Comparison of ENCODE assay signal across 10 cellular contexts in the genomic region with DNA sequence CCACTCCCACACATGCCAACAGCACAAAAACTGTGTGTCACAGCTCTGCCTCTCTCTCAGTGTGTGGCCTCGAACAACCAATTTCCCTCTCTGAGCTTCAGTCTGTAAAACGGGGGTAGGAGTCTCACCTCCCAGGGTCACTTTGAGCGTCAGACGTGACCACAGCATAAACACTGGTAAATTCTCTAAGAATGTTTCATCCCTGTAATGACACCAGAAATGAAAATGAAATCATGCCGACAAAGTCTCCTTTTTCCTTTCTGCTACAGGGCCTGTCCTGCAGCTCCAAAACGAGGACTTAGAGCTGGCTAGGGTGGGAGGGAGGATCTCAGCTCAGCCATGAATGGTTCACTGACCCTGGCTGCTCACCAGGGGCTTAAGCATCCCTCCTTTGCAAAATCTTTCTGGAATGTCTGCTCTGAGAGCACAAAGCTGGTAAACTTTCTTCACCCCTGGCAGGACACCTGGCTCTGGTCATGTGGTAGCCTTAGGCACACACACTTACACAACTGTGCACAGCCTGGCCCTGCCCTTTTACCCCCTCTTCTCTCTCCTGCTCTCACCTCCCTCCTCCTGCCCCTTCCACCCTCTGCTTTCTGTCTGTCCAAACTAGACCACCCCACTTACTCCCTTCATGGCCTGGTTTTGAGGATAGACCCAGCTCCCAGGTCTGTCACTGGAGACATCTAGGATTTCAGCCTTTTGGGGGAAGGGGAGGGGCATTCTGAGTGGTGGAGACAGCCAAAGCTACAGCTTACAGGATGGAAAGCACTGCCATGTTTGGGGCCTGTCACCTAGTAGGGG. TPM values are rescaled to one million over a fixed set of nuclear protein-coding genes. Genes with fewer than 3 reads are reported as not detected.
A peak's percentile ranks its signal among the peaks of the same experiment; 100 is the strongest.
DNase-seq lines count a peak whose midpoint lies in the region; ATAC-seq, FAIRE-seq and TF ChIP-seq lines count a peak whose summit lies in the region.
"Had no signal": no experiment of that assay in that cellular context is flagged by ENCODE, and none has a peak within 500 bp of the region (broad histone marks: within the 10 kb centered on the region; RNA-seq: fewer than 3 reads in every experiment).

No MANE protein-coding gene starts in this region.

- BruUV-seq in GM12878 (replicated peaks; lab: Mats Ljungman, UMichigan) = no TSS peak

- SMC1A ChIA-PET in GM12878 (lab: Charles Lee; ENCODE audit: uncharacterized antibody, unreplicated experiment) = no interaction called here

- H3K27me3 ChIP-seq in GM12878 (replicated peaks in 1 of 2; ENCODE audit: control insufficient read depth in 2 of 2, insufficient read depth in 2 of 2, low read length in 1 of 2) (no peaks in the 10 kb centered on the region; a peak in 2 of 4 replicates), left lung (no peaks in the 10 kb centered on the region), upper lobe of left lung (no peaks in the 10 kb centered on the region)
- H3K27me3 ChIP-seq: neutrophil had no signal

- TF ChIP-seq EP300 in GM12878 (IDR thresholded peaks at IDR 0.05; ENCODE audit: borderline replicate concordance in 1 of 2, control insufficient read depth in 1 of 2, low read depth in 2 of 2, low read length in 2 of 2) (no peak), upper lobe of left lung (IDR thresholded peaks at IDR 0.05) (no peak)

- peak; percentile 10 for DNase-seq in NCI-H82 (lab: John Stamatoyannopoulos, UW)
- DNase-seq in NCI-H82 treated with DMSO at 0.1 percent for 48 hours (lab: John Stamatoyannopoulos, UW; ENCODE audit: unreplicated experiment) = no peak
- no peak for DNase-seq in GM12878 (ENCODE audit: low read depth, low spot score)
- no peak for DNase-seq in left lung
- DNase-seq in upper lobe of left lung = peak in 1 of 2 donors; percentile 42
- DNase-seq in NCI-H1436 (lab: John Stamatoyannopoulos, UW) = no peak
- no peak for DNase-seq in COLO829 (ENCODE audit: low spot score)
- no peak for DNase-seq in NCI-H1694 treated with DMSO at 0.1 percent for 48 hours (lab: John Stamatoyannopoulos, UW)

- RAD21 ChIA-PET in GM12878 (lab: Charles Lee; ENCODE audit: unreplicated experiment) = no interaction called here

- intact Hi-C loops in GM12878 (cut with micrococcal nuclease; ENCODE audit: unreplicated experiment) (no loop called here), left lung (cut with DNase I) (no loop called here)

- no peak overlapping the region for H3K4me2 ChIP-seq in GM12878 (ENCODE audit: control insufficient read depth, insufficient read depth)

- H3K36me3 ChIP-seq in GM12878 (ENCODE audit: control insufficient read depth in 2 of 2, insufficient read depth in 2 of 2, low read length in 1 of 2) (no peaks in the 10 kb centered on the region), left lung (no peaks in the 10 kb centered on the region), upper lobe of left lung (no peaks in the 10 kb centered on the region)
- H3K36me3 ChIP-seq: neutrophil had no signal

- TF ChIP-seq RAD21 in GM12878 (IDR thresholded peaks at IDR 0.05; ENCODE audit: insufficient read depth, low read depth, low read length) = no peak

- H3K9me3 ChIP-seq in GM12878 (replicated peaks; ENCODE audit: control insufficient read depth, insufficient read depth, low read length) (no peaks in the 10 kb centered on the region; the same call in 1 of the 3 replicates), left lung (peaks cover 0 to 7% of the 10 kb centered on the region in 2 donors), upper lobe of left lung (peaks cover 0 to 6% (median under 1%) of the 10 kb centered on the region in 4 donors)

- FAIRE-seq in GM12878 (lab: Jason Lieb, UNC) = no peak
- FAIRE-seq: A204.1 had no signal

- TF ChIP-seq POLR2A in GM12878 (IDR thresholded peaks at IDR 0.05; ENCODE audit: low read depth, low read length) = no peak
- no peak for TF ChIP-seq POLR2A in upper lobe of left lung (IDR thresholded peaks at IDR 0.05)

- H3K79me2 ChIP-seq in GM12878 (ENCODE audit: control insufficient read depth, insufficient read depth, low read length) = no peaks in the 10 kb centered on the region

- H3K4me1 ChIP-seq in GM12878 (ENCODE audit: control insufficient read depth, insufficient read depth, low read length) = peaks cover 7% of the 10 kb centered on the region
- H3K4me1 ChIP-seq in left lung = peaks cover 19 to 41% of the 10 kb centered on the region in 2 donors
- peaks cover 30 to 43% (median 38%) of the 10 kb centered on the region in 4 donors for H3K4me1 ChIP-seq in upper lobe of left lung

- in situ Hi-C loops in GM12878 (cut with MboI) = no loop called here

- no peak overlapping the region for H3K27ac ChIP-seq in GM12878 (ENCODE audit: control insufficient read depth, insufficient read depth)
- H3K27ac ChIP-seq in left lung = peak overlapping the region; percentile 16 to 59
- peak overlapping the region; percentile 6 to 77 (median 40) for H3K27ac ChIP-seq in upper lobe of left lung

- POLR2A ChIA-PET in GM12878 (lab: Charles Lee) = no interaction called here

- ATAC-seq in GM12878 (peak; percentile 40), left lung (peak; percentile 54), upper lobe of left lung (ENCODE audit: low FRiP score in 2 of 2) (peak in 1 of 2 donors; percentile 62)

- CTCF ChIA-PET in GM12878 (lab: Yijun Ruan, JAX) = interaction anchor here (1.1 to 1.9 kb wide), 2 partner anchors 37 to 148 kb away, joined by 3 to 6 read pairs; no protein-coding TSS in a partner anchor

- TF ChIP-seq CTCF in GM12878 (IDR thresholded peaks at IDR 0.05 in 2 of 3, conservative IDR thresholded peaks at IDR 0.05 in 1 of 3; ENCODE audit: control insufficient read depth in 2 of 3, extremely low read depth in 1 of 3, insufficient read depth in 1 of 3, low read depth in 3 of 3, low read length in 3 of 3) = no peak
- no peak for TF ChIP-seq CTCF in left lung (IDR thresholded peaks at IDR 0.05)
- TF ChIP-seq CTCF in upper lobe of left lung (IDR thresholded peaks at IDR 0.05) = no peak

- no peak overlapping the region; the same call in 1 of the 2 replicates for H2AFZ ChIP-seq in GM12878 (ENCODE audit: control insufficient read depth, low read depth, low read length)

- no peak overlapping the region for H3K9ac ChIP-seq in GM12878 (ENCODE audit: control insufficient read depth, insufficient read depth, low read length)

- H4K20me1 ChIP-seq in GM12878 (ENCODE audit: control insufficient read depth, insufficient read depth) = no peaks in the 10 kb centered on the region

- WGBS in GM12878 (ENCODE audit: insufficient coverage, insufficient replicate concordance, low lambda C conversion rate, missing lambda C conversion rate) = 32% methylated on average over 6 of the region's 6 CpGs
- WGBS in upper lobe of left lung, 2 donors = 29 to 34% methylated on average over 6 of the region's 6 CpGs

- H3K4me3 ChIP-seq in GM12878 (no peak overlapping the region), left lung (no peak overlapping the region), upper lobe of left lung (no peak overlapping the region)

TF ChIP-seq in GM12878, 131 proteins besides CTCF, POLR2A, EP300 and RAD21:
- TF ChIP-seq SP1 (IDR thresholded peaks at IDR 0.05; ENCODE audit: low read depth, low read length) (no peak), ZNF274 (IDR thresholded peaks at IDR 0.05; ENCODE audit: insufficient read depth, insufficient read length) (no peak), NFIC (IDR thresholded peaks at IDR 0.05; ENCODE audit: low read depth, low read length) (no peak), RAD51 (IDR thresholded peaks at IDR 0.05) (no peak), CBFB (IDR thresholded peaks at IDR 0.05; ENCODE audit: low read depth) (no peak), BACH1 (IDR thresholded peaks at IDR 0.05; ENCODE audit: borderline replicate concordance) (no peak), STAT1 (conservative IDR thresholded peaks at IDR 0.05) (no peak), JUNB (IDR thresholded peaks at IDR 0.05) (no peak), POLR2AphosphoS5 (IDR thresholded peaks at IDR 0.05; ENCODE audit: low read length) (no peak), PML (IDR thresholded peaks at IDR 0.05; ENCODE audit: low read length) (no peak), TBL1XR1 (IDR thresholded peaks at IDR 0.05; ENCODE audit: low read depth, low read length) (no peak), EZH2 (IDR thresholded peaks at IDR 0.05; ENCODE audit: borderline replicate concordance, control insufficient read depth, low read depth, low read length) (no peak), BRCA1 (IDR thresholded peaks at IDR 0.05; ENCODE audit: low read depth, low read length) (no peak), DPF2 (IDR thresholded peaks at IDR 0.05) (no peak), KDM1A (IDR thresholded peaks at IDR 0.05; ENCODE audit: borderline replicate concordance) (no peak)

RNA-seq across cellular contexts. Expression of gene TSKU, which starts 12.3 kb away (rescaled TPM):
- 0.40 and 0.49 TPM in 2 replicates for total RNA-seq in GM12878 (2013; cell fraction: nucleolus; rRNA removed)
- total RNA-seq in GM12878 (2014; rRNA removed) (1.0 and 1.1 TPM in 2 replicates), GM12878 (2014; rRNA removed; fragmentation: Illumina TruSeq; extraction: Trizol) (0.41 and 0.67 TPM in 2 replicates), GM12878 (2021) (1.2 and 1.5 TPM in 2 replicates), left lung (10 to 100 TPM; 12.7 to 15.4 TPM), upper lobe of left lung (10 to 100 TPM in 2 of 6 donors, 1 to 10 TPM in 4; 2.1 to 19.8 (median 9.5) TPM)
- not detected for polyA plus RNA-seq in GM12878 (2011; ENCODE audit: low read depth)
- polyA plus RNA-seq in GM12878 (2011; rRNA removed) (0.01 and 0.04 TPM in 2 replicates), GM12878 (2014; fragmentation: Illumina TruSeq; extraction: Trizol) (0.25 and 0.57 TPM in 2 replicates), GM12878 (2014; fragmentation: Nextera tagmentation; extraction: Ambion mirVana) (under 1 TPM; 0.13 to 0.16 TPM), GM12878 (2014; rRNA removed) (1.4 and 1.6 TPM in 2 replicates), GM12878 (2016; fragmentation: Nextera tagmentation; extraction: Ambion mirVana) (under 1 TPM; 0.21 to 0.71 TPM)
- 0.08 and 0.18 TPM in 2 replicates for polyA plus RNA-seq in GM12878 (2011; cell fraction: cytosol; rRNA removed)
- 0.03 and 0.10 TPM in 2 replicates for polyA plus RNA-seq in GM12878 (2011; cell fraction: nucleus; rRNA removed)
- 0.30 and 0.72 TPM in 2 replicates for polyA plus RNA-seq in GM12878 (2012)
- not detected in 2 replicates for polyA minus RNA-seq in GM12878 (2011; rRNA and poly(A)+ RNA removed)
- polyA minus RNA-seq in GM12878 (2011; cell fraction: cytosol; rRNA and poly(A)+ RNA removed) = 1.6 and 2.0 TPM in 2 replicates
- polyA minus RNA-seq in GM12878 (2011; cell fraction: nucleus; rRNA and poly(A)+ RNA removed) = 0.38 TPM in 1 of 2 replicates, not detected in the other
